ENCODE assay signal across 7 cellular contexts in the genomic region with DNA sequence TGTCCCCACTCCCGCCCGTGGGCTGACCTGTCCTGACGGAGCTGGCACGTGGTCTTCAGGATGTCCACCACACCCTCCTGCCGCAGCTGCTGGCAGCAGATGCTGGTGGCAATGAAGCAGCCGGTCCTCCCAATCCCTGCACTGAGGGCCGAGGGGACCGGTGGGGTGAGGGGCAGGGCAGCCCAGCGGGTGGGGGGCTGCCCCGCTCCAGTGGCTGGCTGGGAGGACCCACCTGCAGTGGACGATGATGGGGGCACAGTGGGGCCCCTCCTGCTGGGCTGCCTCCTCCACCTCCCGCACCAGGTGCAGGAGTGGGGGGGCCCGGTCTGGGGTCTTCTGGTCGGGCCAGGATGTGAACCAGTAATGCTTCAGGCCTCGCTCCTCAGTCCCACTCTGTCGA. TPM values are rescaled to one million over a fixed set of nuclear protein-coding genes. Genes with fewer than 3 reads are reported as not detected.
"Had no signal": no experiment of that assay in that cellular context is flagged by ENCODE, and none has a peak within 500 bp of the region (broad histone marks: within the 10 kb centered on the region; RNA-seq: fewer than 3 reads in every experiment).

No MANE protein-coding gene starts in this region.

- H3K27ac Mint-ChIP-seq: GM23338 had no signal

- H3K27me3 Mint-ChIP-seq: IgD-negative memory B cell had no signal

- H2AFZ ChIP-seq: GM23338 had no signal

- H3K4me3 Mint-ChIP-seq: GM23338, H9 had no signal

- DNase-seq: H9, HCEC 1CT had no signal

- FAIRE-seq: H1, H54, HTR-8/SVneo had no signal

- H3K4me3 ChIP-seq: GM23338 had no signal

- ATAC-seq: GM23338 had no signal

- H3K9me3 Mint-ChIP-seq: GM23338, H9, IgD-negative memory B cell had no signal

- H3K4me2 ChIP-seq: GM23338 had no signal

RNA-seq across cellular contexts. Expression of a gene that starts 3.4 kb away (rescaled TPM):
- total RNA-seq: GM23338, H1 had no signal
